In the genomic region with DNA sequence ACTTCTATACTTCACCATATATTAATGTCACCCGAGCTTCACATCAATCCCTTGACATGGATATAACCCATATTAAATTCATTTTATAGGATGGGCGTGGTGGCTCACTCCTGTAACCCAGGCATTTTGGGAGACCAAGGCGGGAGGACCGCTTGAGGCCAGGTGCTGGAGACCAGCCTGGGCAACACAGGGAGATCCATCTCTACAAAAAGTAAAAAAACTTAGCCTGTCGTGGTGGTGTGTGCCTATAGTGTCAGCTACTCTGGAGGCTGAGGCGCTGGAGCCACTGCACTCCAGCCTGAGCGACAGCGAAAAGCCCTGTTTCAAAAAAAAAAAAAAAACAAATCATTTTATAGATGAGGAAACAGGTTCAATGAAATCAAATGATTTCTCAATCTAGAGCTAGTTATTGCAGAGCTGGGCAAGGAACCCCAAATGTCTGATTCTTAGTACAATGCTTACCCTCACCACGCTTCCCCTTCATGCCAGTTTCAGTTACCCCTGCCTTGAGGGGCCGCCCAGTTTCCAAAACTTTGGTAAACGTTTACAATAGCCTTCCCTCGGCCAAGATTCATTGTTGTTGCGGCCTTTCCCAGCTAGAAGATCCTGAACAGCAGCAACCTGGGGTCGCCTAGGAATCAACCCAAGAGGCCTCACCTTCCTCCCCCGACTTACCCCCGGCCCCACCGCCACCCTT, we compare ENCODE assay signal across 8 cellular contexts. TPM values are rescaled to one million over a fixed set of nuclear protein-coding genes. Genes with fewer than 3 reads are reported as not detected.
A peak's percentile ranks its signal among the peaks of the same experiment; 100 is the strongest.
DNase-seq lines count a peak whose midpoint lies in the region; ATAC-seq and TF ChIP-seq lines count a peak whose summit lies in the region.

No MANE protein-coding gene starts in this region.

- peaks cover 5% of the 10 kb centered on the region; the same call in 1 of the 2 replicates for H3K79me2 ChIP-seq in H9 (ENCODE audit: insufficient read depth, low read length)

- no peaks in the 10 kb centered on the region for H3K27me3 ChIP-seq in H9 (ENCODE audit: insufficient read depth, low read length)
- H3K27me3 ChIP-seq in right atrium auricular region = no peaks in the 10 kb centered on the region
- H3K27me3 ChIP-seq in spleen (replicated peaks in 1 of 7) = no peaks in the 10 kb centered on the region

- peak overlapping the region; percentile 80 for H3K14ac ChIP-seq in H9 (ENCODE audit: insufficient read depth, low read length)

- no peak for TF ChIP-seq CTCF in H9 (conservative IDR thresholded peaks at IDR 0.05)
- no peak for TF ChIP-seq CTCF in WI38 (IDR thresholded peaks at IDR 0.05; ENCODE audit: low read depth, low read length)
- TF ChIP-seq CTCF in right atrium auricular region (IDR thresholded peaks at IDR 0.05) = no peak
- no peak for TF ChIP-seq CTCF in spleen (IDR thresholded peaks at IDR 0.05 in 8 of 11, conservative IDR thresholded peaks at IDR 0.05 in 3 of 11)

- no peaks in the 10 kb centered on the region for H4K20me1 ChIP-seq in H9 (ENCODE audit: control insufficient read depth, insufficient read depth, insufficient read length)

- peaks cover 28 to 45% (median 33%) of the 10 kb centered on the region in 3 experiments for H3K36me3 Mint-ChIP-seq in H9 (ENCODE audit: insufficient read depth in 1 of 3, low read depth in 3 of 3)

- H3K27me3 Mint-ChIP-seq in H9 (ENCODE audit: low read depth) = no peaks in the 10 kb centered on the region

- no peak overlapping the region for H3K23ac ChIP-seq in H9 (ENCODE audit: insufficient read length, low read depth, low read length)

- no peaks in the 10 kb centered on the region for H3K79me1 ChIP-seq in H9 (ENCODE audit: insufficient read depth, low read depth, low read length, poor library complexity, severe bottlenecking)

- H3K27ac ChIP-seq in H9 (ENCODE audit: insufficient read length, low read depth, low read length) (no peak overlapping the region), right atrium auricular region (peak overlapping the region; percentile 92 to 95), spleen (peak overlapping the region; percentile 61 to 98 (median 95))

- peak overlapping the region; percentile 99 to 100 (median 99) for H3K27ac Mint-ChIP-seq in H9

- H3K4me3 ChIP-seq in WI38 (ENCODE audit: low read depth, low read length) (peak overlapping the region; percentile 93), right atrium auricular region (peak overlapping the region; percentile 80), spleen (peak overlapping the region; percentile 50 to 86 (median 74))

- peaks cover 5% of the 10 kb centered on the region for H3K23me2 ChIP-seq in H9 (ENCODE audit: insufficient read length, low read depth, low read length, poor library complexity, severe bottlenecking)

- H2AK5ac ChIP-seq in H9 (ENCODE audit: insufficient read length, low read length) = no peak overlapping the region

- DNase-seq in H9 = no peak
- no peak for DNase-seq in right atrium auricular region (ENCODE audit: low spot score)
- no peak for DNase-seq in spleen
- DNase-seq in DMS79 treated with DMSO at 0.1 percent for 48 hours (lab: John Stamatoyannopoulos, UW) = no peak
- DNase-seq in NCI-H345 (lab: John Stamatoyannopoulos, UW) = no peak
- DNase-seq in HEK293T (ENCODE audit: extremely low spot score) = no peak

- POLR2A ChIA-PET in HEK293T (lab: Yijun Ruan, JAX) = interaction anchor here (0.6 to 2.8 kb wide), 7 partner anchors 9 to 263 kb away, joined by 3 to 20 read pairs (median 4); no protein-coding TSS in a partner anchor

- H2BK15ac ChIP-seq in H9 (ENCODE audit: low read depth, low read length) = no peak overlapping the region

- no peak for TF ChIP-seq POLR2A in spleen (IDR thresholded peaks at IDR 0.05)

- H3K9me3 ChIP-seq in H9 (ENCODE audit: control insufficient read depth, low read depth, low read length) (no peaks in the 10 kb centered on the region), right atrium auricular region (no peaks in the 10 kb centered on the region), spleen (no peaks in the 10 kb centered on the region)

- no peak overlapping the region for H3K4ac ChIP-seq in H9 (ENCODE audit: low read depth, low read length)

- H2BK12ac ChIP-seq in H9 (ENCODE audit: insufficient read length, low read depth, low read length) = no peak overlapping the region

- H2BK5ac ChIP-seq in H9 (ENCODE audit: insufficient read length, low read length) = no peak overlapping the region

- H3K9ac ChIP-seq in H9 (ENCODE audit: extremely low read depth, insufficient read length, low read length) = peak overlapping the region; percentile 95

- no peak overlapping the region for H4K5ac ChIP-seq in H9 (ENCODE audit: insufficient read length, low read depth, low read length)

- no peaks in the 10 kb centered on the region for H3K9me3 Mint-ChIP-seq in H9

- no peak overlapping the region for H3K56ac ChIP-seq in H9 (ENCODE audit: insufficient read length, low read depth, low read length)

- no peak overlapping the region for H4K91ac ChIP-seq in H9 (ENCODE audit: insufficient read length, low read depth, low read length)

- no peak overlapping the region for H2BK120ac ChIP-seq in H9 (ENCODE audit: low read depth, low read length, poor library complexity, severe bottlenecking)

- peaks cover 10 to 18% of the 10 kb centered on the region in 2 experiments for H3K4me1 Mint-ChIP-seq in H9

- H3K4me1 ChIP-seq in H9 (ENCODE audit: insufficient read depth, low read length) (no peaks in the 10 kb centered on the region), right atrium auricular region (peaks cover 0 to 21% of the 10 kb centered on the region in 2 donors), spleen (peaks cover 13 to 53% (median 33%) of the 10 kb centered on the region in 6 donors)

- no peak overlapping the region for H2AFZ ChIP-seq in H9 (ENCODE audit: low read length)

- 100% methylated on average over 1 of the region's 17 CpGs for WGBS in H9 (ENCODE audit: extremely low coverage, insufficient read length, low lambda C conversion rate)
- WGBS in spleen, 5 donors = 38 to 45% (median 43%) methylated on average over 17 of the region's 17 CpGs

- intact Hi-C loops in spleen (cut with DNase I; ENCODE audit: low total_unique reads) = no loop called here

- peak overlapping the region; percentile 53 for H3K18ac ChIP-seq in H9 (ENCODE audit: insufficient read length, low read depth, low read length)

- H3T11ph ChIP-seq in H9 (ENCODE audit: low read length) = no peak overlapping the region

- H3K4me2 ChIP-seq in H9 (ENCODE audit: insufficient read depth, insufficient read length, low read length) = peak overlapping the region; percentile 36

- H3K36me3 ChIP-seq in right atrium auricular region = peaks cover 37% of the 10 kb centered on the region
- H3K36me3 ChIP-seq in spleen = peaks cover 0 to 46% (median 34%) of the 10 kb centered on the region in 6 donors

- CTCF ChIA-PET in HEK293T (lab: Yijun Ruan, JAX) = interaction anchor here (0.7 to 1.3 kb wide), 2 partner anchors 47 to 76 kb away, joined by 3 to 7 read pairs; no protein-coding TSS in a partner anchor

- no peak for ATAC-seq in GM18858 (IDR thresholded peaks at IDR 0.05; ENCODE audit: unreplicated experiment)

- no peak overlapping the region for H4K8ac ChIP-seq in H9 (replicated peaks; ENCODE audit: insufficient read length, low read depth, low read length)

- no peak overlapping the region for H2BK20ac ChIP-seq in H9 (ENCODE audit: low read depth, low read length, poor library complexity, severe bottlenecking)

- H3K4me3 Mint-ChIP-seq in H9 = peak overlapping the region; percentile 96

TF ChIP-seq in HEK293T, 16 proteins besides CTCF, POLR2A, EP300 and RAD21:
- no peak for TF ChIP-seq CTBP1 (IDR thresholded peaks at IDR 0.05; ENCODE audit: borderline replicate concordance)
- TF ChIP-seq, protein P1, sequence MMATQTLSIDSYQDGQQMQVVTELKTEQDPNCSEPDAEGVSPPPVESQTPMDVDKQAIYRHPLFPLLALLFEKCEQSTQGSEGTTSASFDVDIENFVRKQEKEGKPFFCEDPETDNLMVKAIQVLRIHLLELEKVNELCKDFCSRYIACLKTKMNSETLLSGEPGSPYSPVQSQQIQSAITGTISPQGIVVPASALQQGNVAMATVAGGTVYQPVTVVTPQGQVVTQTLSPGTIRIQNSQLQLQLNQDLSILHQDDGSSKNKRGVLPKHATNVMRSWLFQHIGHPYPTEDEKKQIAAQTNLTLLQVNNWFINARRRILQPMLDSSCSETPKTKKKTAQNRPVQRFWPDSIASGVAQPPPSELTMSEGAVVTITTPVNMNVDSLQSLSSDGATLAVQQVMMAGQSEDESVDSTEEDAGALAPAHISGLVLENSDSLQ (IDR thresholded peaks at IDR 0.05) = no peak
- TF ChIP-seq FOXA1 (IDR thresholded peaks at IDR 0.05) = no peak
- no peak for TF ChIP-seq TARDBP (IDR thresholded peaks at IDR 0.05)
- TF ChIP-seq ELF4 (IDR thresholded peaks at IDR 0.05) = no peak
- no peak for TF ChIP-seq SP1 (IDR thresholded peaks at IDR 0.05)
- no peak for TF ChIP-seq LEF1 (IDR thresholded peaks at IDR 0.05; ENCODE audit: borderline replicate concordance)
- no peak for TF ChIP-seq FOXM1 (IDR thresholded peaks at IDR 0.05; ENCODE audit: borderline replicate concordance)
- TF ChIP-seq NFRKB (IDR thresholded peaks at IDR 0.05) = no peak
- TF ChIP-seq FOXK2 (IDR thresholded peaks at IDR 0.05) = no peak
- TF ChIP-seq ZNF384 (IDR thresholded peaks at IDR 0.05) = no peak
- no peak for TF ChIP-seq BHLHE40 (IDR thresholded peaks at IDR 0.05; ENCODE audit: borderline replicate concordance)

RNA-seq across cellular contexts. Expression of a gene that starts 0.8 kb away (rescaled TPM):
- 252 and 253 TPM in 2 replicates for total RNA-seq in H9 (2021)
- 100 to 1,000 TPM; 105 to 122 TPM for total RNA-seq in right atrium auricular region
- total RNA-seq in spleen = 10 to 100 TPM; 43.1 to 72.3 (median 55.1) TPM
- 10 to 100 TPM; 36.5 to 80.1 (median 60.9) TPM for polyA plus RNA-seq in spleen

RNA-seq across cellular contexts. Expression of a gene that starts 8.1 kb away (rescaled TPM):
- total RNA-seq in H9 (2021) (not detected in 2 replicates), right atrium auricular region (not detected), spleen (not detected)
- under 1 TPM in 1 of 3 donors, not detected in 2; 0.03 TPM for polyA plus RNA-seq in spleen

RNA-seq across cellular contexts. Expression of a gene that starts 23.4 kb away (rescaled TPM):
- total RNA-seq in H9 (2021) (16.7 and 16.9 TPM in 2 replicates), right atrium auricular region (1 to 10 TPM; 1.3 to 1.4 TPM), spleen (1 to 10 TPM; 2.6 to 9.4 (median 6.5) TPM)
- polyA plus RNA-seq in spleen = 1 to 10 TPM; 1.3 to 6.3 (median 3.1) TPM

RNA-seq across cellular contexts. Expression of a gene that starts 24.0 kb away (rescaled TPM):
- 6.9 and 8.2 TPM in 2 replicates for total RNA-seq in H9 (2021)
- 1 to 10 TPM; 5.0 to 6.8 TPM for total RNA-seq in right atrium auricular region
- 10 to 100 TPM in 6 of 7 donors, 1 to 10 TPM in 1; 7.3 to 27.0 (median 11.3) TPM for total RNA-seq in spleen
- polyA plus RNA-seq in spleen = 1 to 10 TPM; 7.5 to 8.8 (median 8.0) TPM

RNA-seq across cellular contexts. Expression of a gene that starts 51.6 kb away (rescaled TPM):
- total RNA-seq in H9 (2021) (44.3 and 44.9 TPM in 2 replicates), right atrium auricular region (10 to 100 TPM in 1 of 2 donors, 1 to 10 TPM in 1; 5.8 to 24.6 TPM), spleen (10 to 100 TPM in 1 of 7 donors, 1 to 10 TPM in 6; 1.4 to 11.0 (median 5.3) TPM)
- polyA plus RNA-seq in spleen = 1 to 10 TPM in 1 of 3 donors, under 1 TPM in 2; 0.63 to 2.1 (median 0.68) TPM
